8 cellular contexts compared by ENCODE assay signal in genomic region chr7:106070567-106071254, GRCh38. TPM values are rescaled to one million over a fixed set of nuclear protein-coding genes. Genes with fewer than 3 reads are reported as not detected.
DNase-seq lines count a peak whose midpoint lies in the region; ATAC-seq and TF ChIP-seq lines count a peak whose summit lies in the region.

No MANE protein-coding gene starts in this region.

- no peaks in the 10 kb centered on the region for H4K20me1 ChIP-seq in DND-41 (ENCODE audit: insufficient read depth, low read length)

- no peaks in the 10 kb centered on the region for H3K27me3 Mint-ChIP-seq in naive thymus-derived CD8-positive, alpha-beta T cell

- H3K9me3 Mint-ChIP-seq in activated naive CD4-positive, alpha-beta T cell treated with anti-CD3 and anti-CD28 coated beads, Interleukin-2, amount 50 U/mL, for 72 hours, result no peaks in the 10 kb centered on the region
- H3K9me3 Mint-ChIP-seq in naive thymus-derived CD8-positive, alpha-beta T cell, result no peaks in the 10 kb centered on the region

- H3K4me3 ChIP-seq in DND-41 (ENCODE audit: low read depth in 1 of 2, low read length in 2 of 2), result peak overlapping the region; percentile 1 to 56; a peak in 3 of 4 replicates

- peak overlapping the region; percentile 70 for H2AFZ ChIP-seq in DND-41 (ENCODE audit: low read depth, low read length)

- H3K4me1 ChIP-seq in DND-41 (ENCODE audit: insufficient read depth, low read length), result peaks cover 59% of the 10 kb centered on the region

- H3K4me3 Mint-ChIP-seq in naive thymus-derived CD8-positive, alpha-beta T cell, result peak overlapping the region; percentile 69 to 84 (median 78)

- TF ChIP-seq CTCF in DND-41 (IDR thresholded peaks at IDR 0.05; ENCODE audit: borderline replicate concordance, extremely low read depth, low read length, poor library complexity, severe bottlenecking) (no peak), GM20000 (IDR thresholded peaks at IDR 0.05; ENCODE audit: extremely low read depth, missing control alignments) (no peak)

- H3K79me2 ChIP-seq in DND-41 (ENCODE audit: insufficient read depth, low read length), result no peaks in the 10 kb centered on the region

- H3K36me3 ChIP-seq in DND-41 (ENCODE audit: insufficient read depth, low read length), result no peaks in the 10 kb centered on the region

- peak overlapping the region; percentile 100 for H3K27ac ChIP-seq in DND-41 (ENCODE audit: low read length)

- no peaks in the 10 kb centered on the region for H3K27me3 ChIP-seq in DND-41 (ENCODE audit: insufficient read depth, low read length, poor library complexity)

- peak overlapping the region; percentile 72 for H3K4me2 ChIP-seq in DND-41 (ENCODE audit: insufficient read depth, low read length)

- POLR2A ChIA-PET in naive thymus-derived CD8-positive, alpha-beta T cell (lab: Charles Lee), result interaction anchor here (0.6 to 6.6 kb wide), 14 partner anchors 9 to 380 kb away, joined by 3 to 149 read pairs (median 4); partner anchors contain the start of gene SYPL1

- H3K9ac ChIP-seq in DND-41 (ENCODE audit: low read depth, low read length), result peak overlapping the region; percentile 62

- no peaks in the 10 kb centered on the region for H3K9me3 ChIP-seq in DND-41 (ENCODE audit: insufficient read depth, low read length, severe bottlenecking)

- peak overlapping the region; percentile 85 to 89 for H3K27ac Mint-ChIP-seq in activated naive CD4-positive, alpha-beta T cell treated with anti-CD3 and anti-CD28 coated beads, Interleukin-2, amount 50 U/mL, for 72 hours
- H3K27ac Mint-ChIP-seq in naive thymus-derived CD8-positive, alpha-beta T cell, result peak overlapping the region; percentile 94 to 99 (median 96)

- peak; percentile 37 for DNase-seq in DND-41
- peak; percentile 41 for DNase-seq in NCI-H2029 treated with DMSO at 0.1 percent for 48 hours (lab: John Stamatoyannopoulos, UW)
- DNase-seq in activated naive CD4-positive, alpha-beta T cell treated with anti-CD3 and anti-CD28 coated beads, Interleukin-2, amount 50 U/mL, for 72 hours (ENCODE audit: low spot score in 2 of 2), result no peak
- DNase-seq in naive thymus-derived CD8-positive, alpha-beta T cell, result no peak
- DNase-seq in DMS53 (lab: John Stamatoyannopoulos, UW), result no peak
- DNase-seq in GM20000 (ENCODE audit: low spot score), result no peak
- no peak for DNase-seq in cerebellar cortex (ENCODE audit: low spot score)

- peaks cover 34 to 72% (median 59%) of the 10 kb centered on the region in 4 donors for H3K4me1 Mint-ChIP-seq in naive thymus-derived CD8-positive, alpha-beta T cell

- no peaks in the 10 kb centered on the region for H3K36me3 Mint-ChIP-seq in activated naive CD4-positive, alpha-beta T cell treated with anti-CD3 and anti-CD28 coated beads, Interleukin-2, amount 50 U/mL, for 72 hours
- H3K36me3 Mint-ChIP-seq in naive thymus-derived CD8-positive, alpha-beta T cell, result no peaks in the 10 kb centered on the region

- peak; percentile 5; the same call in 2 of the 3 replicates for ATAC-seq in DND-41 (ENCODE audit: insufficient read depth, low read depth)
- ATAC-seq in activated naive CD4-positive, alpha-beta T cell treated with anti-CD3 and anti-CD28 coated beads, Interleukin-2, amount 50 U/mL, for 72 hours, result no peak
- no peak for ATAC-seq in naive thymus-derived CD8-positive, alpha-beta T cell
- ATAC-seq in GM18868 (IDR thresholded peaks at IDR 0.05; ENCODE audit: unreplicated experiment), result no peak

RNA-seq across cellular contexts. Expression of gene SYPL1, which starts 41.4 kb away (rescaled TPM):
- 10 to 100 TPM; 22.9 to 30.8 TPM for total RNA-seq in activated naive CD4-positive, alpha-beta T cell treated with anti-CD3 and anti-CD28 coated beads, Interleukin-2, amount 50 U/mL, for 72 hours
- 10 to 100 TPM; 56.8 to 58.4 TPM for total RNA-seq in naive thymus-derived CD8-positive, alpha-beta T cell
- 10 to 100 TPM; 67.5 to 78.4 (median 68.8) TPM for polyA plus RNA-seq in naive thymus-derived CD8-positive, alpha-beta T cell

Comparison
In these comparisons a context has a peak if more than half of its experiments do, and no peak if none do; other contexts are left out.
1. DNase-seq: peak in DND-41 (single experiment) and NCI-H2029 treated with DMSO at 0.1 percent for 48 hours (single experiment); none in activated naive CD4-positive, alpha-beta T cell treated with anti-CD3 and anti-CD28 coated beads, Interleukin-2, amount 50 U/mL, for 72 hours (0 of 2), naive thymus-derived CD8-positive, alpha-beta T cell (0 of 10), DMS53 (single experiment), GM20000 (single experiment) and cerebellar cortex (single experiment).